1 cellular context compared by ENCODE assay signal in the genomic region with DNA sequence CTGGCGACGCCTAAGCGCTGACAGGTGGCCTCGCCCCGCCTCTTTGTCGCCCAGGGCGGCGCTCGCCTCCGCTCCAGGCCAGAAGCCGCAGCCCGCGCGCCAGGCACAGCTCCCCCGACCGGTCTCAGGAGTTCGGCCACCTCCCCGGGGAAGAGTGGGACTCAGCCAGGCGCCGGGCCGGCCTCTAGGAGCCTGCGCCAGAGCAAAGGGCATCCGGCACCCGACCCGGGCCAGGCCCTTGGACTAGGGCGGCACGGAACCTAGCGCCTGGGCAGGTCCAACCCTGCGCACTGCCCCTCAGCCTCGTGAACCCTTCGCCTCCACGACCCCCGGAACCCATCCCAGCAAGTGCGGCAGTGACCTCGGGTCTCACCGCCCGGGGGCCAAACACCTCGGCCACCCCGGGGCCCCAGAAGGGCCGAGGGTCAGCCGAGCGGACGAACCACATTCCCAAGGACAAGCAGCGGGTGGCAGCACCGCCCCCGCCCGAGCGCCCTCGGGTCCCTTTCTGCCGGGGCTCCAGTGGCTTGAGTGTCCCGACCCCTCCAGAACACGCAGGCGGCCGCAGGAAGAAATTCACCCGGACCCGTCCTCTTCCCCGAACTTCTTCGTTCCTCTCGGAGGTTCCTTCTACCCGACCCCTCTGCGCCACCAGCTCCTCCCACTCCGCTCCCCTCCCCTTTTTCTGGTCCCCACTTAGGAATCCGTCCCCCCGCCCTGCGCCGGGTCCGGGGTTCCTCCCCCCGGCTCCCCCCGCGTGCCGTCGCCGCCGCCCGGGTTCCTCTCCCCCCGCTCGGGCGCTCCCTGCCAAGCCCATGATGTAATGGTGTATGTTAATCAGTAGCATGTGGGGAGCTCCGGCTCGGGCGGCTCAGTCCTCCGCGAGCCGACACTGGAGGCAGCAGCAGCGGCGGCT.
TF ChIP-seq lines count a peak whose summit lies in the region.

No MANE protein-coding gene starts in this region.

TF ChIP-seq in HEK293, 187 proteins besides CTCF, POLR2A, EP300 and RAD21 (continued from another document and continues in another):
- TF ChIP-seq ZNF629 (tag by site-specific recombination; IDR thresholded peaks at IDR 0.05), result peak; percentile 77
- no peak for TF ChIP-seq ZNF776 (tag by site-specific recombination; IDR thresholded peaks at IDR 0.05; ENCODE audit: borderline replicate concordance)
- TF ChIP-seq ZNF501 (tag by site-specific recombination; IDR thresholded peaks at IDR 0.05), result no peak
- no peak for TF ChIP-seq ZNF202 (tag by site-specific recombination; IDR thresholded peaks at IDR 0.05; ENCODE audit: borderline replicate concordance)
- TF ChIP-seq ZNF362 (tag by site-specific recombination; IDR thresholded peaks at IDR 0.05), result no peak
- no peak for TF ChIP-seq ZNF19 (tag by site-specific recombination; IDR thresholded peaks at IDR 0.05; ENCODE audit: low read depth)
- TF ChIP-seq, protein P1, sequence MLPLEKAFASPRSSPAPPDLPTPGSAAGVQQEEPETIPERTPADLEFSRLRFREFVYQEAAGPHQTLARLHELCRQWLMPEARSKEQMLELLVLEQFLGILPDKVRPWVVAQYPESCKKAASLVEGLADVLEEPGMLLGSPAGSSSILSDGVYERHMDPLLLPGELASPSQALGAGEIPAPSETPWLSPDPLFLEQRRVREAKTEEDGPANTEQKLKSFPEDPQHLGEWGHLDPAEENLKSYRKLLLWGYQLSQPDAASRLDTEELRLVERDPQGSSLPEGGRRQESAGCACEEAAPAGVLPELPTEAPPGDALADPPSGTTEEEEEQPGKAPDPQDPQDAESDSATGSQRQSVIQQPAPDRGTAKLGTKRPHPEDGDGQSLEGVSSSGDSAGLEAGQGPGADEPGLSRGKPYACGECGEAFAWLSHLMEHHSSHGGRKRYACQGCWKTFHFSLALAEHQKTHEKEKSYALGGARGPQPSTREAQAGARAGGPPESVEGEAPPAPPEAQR (tag by site-specific recombination; IDR thresholded peaks at IDR 0.05), result no peak
- no peak for TF ChIP-seq ZNF768 (tag by site-specific recombination; IDR thresholded peaks at IDR 0.05)
- no peak for TF ChIP-seq ZNF404 (tag by site-specific recombination; IDR thresholded peaks at IDR 0.05)
- TF ChIP-seq, protein P2, sequence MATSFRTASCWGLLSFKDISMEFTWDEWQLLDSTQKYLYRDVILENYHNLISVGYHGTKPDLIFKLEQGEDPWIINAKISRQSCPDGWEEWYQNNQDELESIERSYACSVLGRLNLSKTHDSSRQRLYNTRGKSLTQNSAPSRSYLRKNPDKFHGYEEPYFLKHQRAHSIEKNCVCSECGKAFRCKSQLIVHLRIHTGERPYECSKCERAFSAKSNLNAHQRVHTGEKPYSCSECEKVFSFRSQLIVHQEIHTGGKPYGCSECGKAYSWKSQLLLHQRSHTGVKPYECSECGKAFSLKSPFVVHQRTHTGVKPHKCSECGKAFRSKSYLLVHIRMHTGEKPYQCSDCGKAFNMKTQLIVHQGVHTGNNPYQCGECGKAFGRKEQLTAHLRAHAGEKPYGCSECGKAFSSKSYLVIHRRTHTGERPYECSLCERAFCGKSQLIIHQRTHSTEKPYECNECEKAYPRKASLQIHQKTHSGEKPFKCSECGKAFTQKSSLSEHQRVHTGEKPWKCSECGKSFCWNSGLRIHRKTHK (tag by site-specific recombination; IDR thresholded peaks at IDR 0.05), result no peak
- no peak for TF ChIP-seq ZNF433 (tag by site-specific recombination; IDR thresholded peaks at IDR 0.05; ENCODE audit: low read depth)
- TF ChIP-seq ZNF610 (tag by site-specific recombination; IDR thresholded peaks at IDR 0.05; ENCODE audit: borderline replicate concordance), result no peak
- TF ChIP-seq ZNF843 (tag by site-specific recombination; IDR thresholded peaks at IDR 0.05), result no peak
- TF ChIP-seq, protein P3, sequence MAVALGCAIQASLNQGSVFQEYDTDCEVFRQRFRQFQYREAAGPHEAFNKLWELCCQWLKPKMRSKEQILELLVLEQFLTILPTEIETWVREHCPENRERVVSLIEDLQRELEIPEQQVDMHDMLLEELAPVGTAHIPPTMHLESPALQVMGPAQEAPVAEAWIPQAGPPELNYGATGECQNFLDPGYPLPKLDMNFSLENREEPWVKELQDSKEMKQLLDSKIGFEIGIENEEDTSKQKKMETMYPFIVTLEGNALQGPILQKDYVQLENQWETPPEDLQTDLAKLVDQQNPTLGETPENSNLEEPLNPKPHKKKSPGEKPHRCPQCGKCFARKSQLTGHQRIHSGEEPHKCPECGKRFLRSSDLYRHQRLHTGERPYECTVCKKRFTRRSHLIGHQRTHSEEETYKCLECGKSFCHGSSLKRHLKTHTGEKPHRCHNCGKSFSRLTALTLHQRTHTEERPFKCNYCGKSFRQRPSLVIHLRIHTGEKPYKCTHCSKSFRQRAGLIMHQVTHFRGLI (tag by site-specific recombination; IDR thresholded peaks at IDR 0.05), result peak; percentile 40; the same call in 1 of the 2 replicates
- TF ChIP-seq ZSCAN16 (tag by site-specific recombination; IDR thresholded peaks at IDR 0.05), result no peak
- no peak for TF ChIP-seq RBAK (tag by site-specific recombination; IDR thresholded peaks at IDR 0.05)
- TF ChIP-seq, protein P4, sequence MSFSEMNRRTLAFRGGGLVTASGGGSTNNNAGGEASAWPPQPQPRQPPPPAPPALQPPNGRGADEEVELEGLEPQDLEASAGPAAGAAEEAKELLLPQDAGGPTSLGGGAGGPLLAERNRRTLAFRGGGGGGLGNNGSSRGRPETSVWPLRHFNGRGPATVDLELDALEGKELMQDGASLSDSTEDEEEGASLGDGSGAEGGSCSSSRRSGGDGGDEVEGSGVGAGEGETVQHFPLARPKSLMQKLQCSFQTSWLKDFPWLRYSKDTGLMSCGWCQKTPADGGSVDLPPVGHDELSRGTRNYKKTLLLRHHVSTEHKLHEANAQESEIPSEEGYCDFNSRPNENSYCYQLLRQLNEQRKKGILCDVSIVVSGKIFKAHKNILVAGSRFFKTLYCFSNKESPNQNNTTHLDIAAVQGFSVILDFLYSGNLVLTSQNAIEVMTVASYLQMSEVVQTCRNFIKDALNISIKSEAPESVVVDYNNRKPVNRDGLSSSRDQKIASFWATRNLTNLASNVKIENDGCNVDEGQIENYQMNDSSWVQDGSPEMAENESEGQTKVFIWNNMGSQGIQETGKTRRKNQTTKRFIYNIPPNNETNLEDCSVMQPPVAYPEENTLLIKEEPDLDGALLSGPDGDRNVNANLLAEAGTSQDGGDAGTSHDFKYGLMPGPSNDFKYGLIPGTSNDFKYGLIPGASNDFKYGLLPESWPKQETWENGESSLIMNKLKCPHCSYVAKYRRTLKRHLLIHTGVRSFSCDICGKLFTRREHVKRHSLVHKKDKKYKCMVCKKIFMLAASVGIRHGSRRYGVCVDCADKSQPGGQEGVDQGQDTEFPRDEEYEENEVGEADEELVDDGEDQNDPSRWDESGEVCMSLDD (tag by site-specific recombination; IDR thresholded peaks at IDR 0.05), result peak; percentile 70
- TF ChIP-seq ZNF148 (tag by site-specific recombination; IDR thresholded peaks at IDR 0.05; ENCODE audit: borderline replicate concordance), result no peak
- TF ChIP-seq ZFHX2 (tag by site-specific recombination; conservative IDR thresholded peaks at IDR 0.05), result 0 out of 2 replicates have a peak, but pooled peaks have one; percentile 20
- peak; percentile 58 for TF ChIP-seq SP2 (tag by site-specific recombination; IDR thresholded peaks at IDR 0.05)
- no peak for TF ChIP-seq ZNF664 (tag by site-specific recombination; IDR thresholded peaks at IDR 0.05)
- TF ChIP-seq ZNF121 (tag by site-specific recombination; IDR thresholded peaks at IDR 0.05), result no peak
- no peak for TF ChIP-seq SETDB1 (IDR thresholded peaks at IDR 0.05; ENCODE audit: insufficient read length, low read length)
- TF ChIP-seq ZBTB48 (tag by site-specific recombination; IDR thresholded peaks at IDR 0.05), result peak; percentile 92
- no peak for TF ChIP-seq ZNF174 (tag by site-specific recombination; IDR thresholded peaks at IDR 0.05)
- TF ChIP-seq ZNF391 (tag by site-specific recombination; IDR thresholded peaks at IDR 0.05; ENCODE audit: borderline replicate concordance, low read depth), result no peak
- peak; percentile 12; the same call in 1 of the 2 replicates for TF ChIP-seq IKZF3 (tag by site-specific recombination; IDR thresholded peaks at IDR 0.05)
- no peak for TF ChIP-seq ZBTB44 (tag by site-specific recombination; IDR thresholded peaks at IDR 0.05)
- TF ChIP-seq ZFP41 (tag by site-specific recombination; IDR thresholded peaks at IDR 0.05; ENCODE audit: borderline replicate concordance), result no peak
- no peak for TF ChIP-seq ZNF132 (tag by site-specific recombination; IDR thresholded peaks at IDR 0.05; ENCODE audit: borderline replicate concordance)
- peak; percentile 67; the same call in 1 of the 2 replicates for TF ChIP-seq BCL11B (tag by site-specific recombination; IDR thresholded peaks at IDR 0.05; ENCODE audit: low read depth)
- TF ChIP-seq ZNF266 (tag by site-specific recombination; IDR thresholded peaks at IDR 0.05; ENCODE audit: low read depth), result no peak
- no peak for TF ChIP-seq TSHZ1 (tag by site-specific recombination; IDR thresholded peaks at IDR 0.05; ENCODE audit: borderline replicate concordance)
- TF ChIP-seq, protein P5, sequence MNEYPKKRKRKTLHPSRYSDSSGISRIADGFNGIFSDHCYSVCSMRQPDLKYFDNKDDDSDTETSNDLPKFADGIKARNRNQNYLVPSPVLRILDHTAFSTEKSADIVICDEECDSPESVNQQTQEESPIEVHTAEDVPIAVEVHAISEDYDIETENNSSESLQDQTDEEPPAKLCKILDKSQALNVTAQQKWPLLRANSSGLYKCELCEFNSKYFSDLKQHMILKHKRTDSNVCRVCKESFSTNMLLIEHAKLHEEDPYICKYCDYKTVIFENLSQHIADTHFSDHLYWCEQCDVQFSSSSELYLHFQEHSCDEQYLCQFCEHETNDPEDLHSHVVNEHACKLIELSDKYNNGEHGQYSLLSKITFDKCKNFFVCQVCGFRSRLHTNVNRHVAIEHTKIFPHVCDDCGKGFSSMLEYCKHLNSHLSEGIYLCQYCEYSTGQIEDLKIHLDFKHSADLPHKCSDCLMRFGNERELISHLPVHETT (tag by site-specific recombination; IDR thresholded peaks at IDR 0.05), result no peak; the same call in 1 of the 2 replicates
